In genomic region chr22:35839811-35840739, GRCh38 we compare ENCODE assay signal across 1 cellular context.
TF ChIP-seq lines count a peak whose summit lies in the region.

No MANE protein-coding gene starts in this region.

TF ChIP-seq in A549, 52 proteins besides CTCF, POLR2A, EP300 and RAD21 (continued from another document):
- TF ChIP-seq HMGXB4 (CRISPR knock-in tag; IDR thresholded peaks at IDR 0.05; ENCODE audit: borderline replicate concordance) (no peak), MAX (IDR thresholded peaks at IDR 0.05) (peak; percentile 95), POLR2AphosphoS2 (conservative IDR thresholded peaks at IDR 0.05; ENCODE audit: low read length) (no peak), KDM1A (IDR thresholded peaks at IDR 0.05; ENCODE audit: low read depth) (no peak), MYC (IDR thresholded peaks at IDR 0.05; ENCODE audit: borderline replicate concordance, low read length) (peak; percentile 98), ELK1 (IDR thresholded peaks at IDR 0.05; ENCODE audit: low read depth, low read length) (no peak), RFX5 (IDR thresholded peaks at IDR 0.05) (no peak), JUNB (IDR thresholded peaks at IDR 0.05) (no peak), FOXS1 (CRISPR knock-in tag; IDR thresholded peaks at IDR 0.05) (no peak), JUN (IDR thresholded peaks at IDR 0.05) (0 out of 5 replicates have a peak, but pooled peaks of 1 of the 2 experiments have one; percentile 50), PHF8 (IDR thresholded peaks at IDR 0.05; ENCODE audit: borderline replicate concordance, low read depth) (no peak), HOXA7 (CRISPR knock-in tag; IDR thresholded peaks at IDR 0.05) (no peak), NPAS2 (CRISPR knock-in tag; IDR thresholded peaks at IDR 0.05; ENCODE audit: borderline replicate concordance) (no peak), SREBF2 (IDR thresholded peaks at IDR 0.05) (no peak)
